8 cellular contexts compared by ENCODE assay signal in the genomic region with DNA sequence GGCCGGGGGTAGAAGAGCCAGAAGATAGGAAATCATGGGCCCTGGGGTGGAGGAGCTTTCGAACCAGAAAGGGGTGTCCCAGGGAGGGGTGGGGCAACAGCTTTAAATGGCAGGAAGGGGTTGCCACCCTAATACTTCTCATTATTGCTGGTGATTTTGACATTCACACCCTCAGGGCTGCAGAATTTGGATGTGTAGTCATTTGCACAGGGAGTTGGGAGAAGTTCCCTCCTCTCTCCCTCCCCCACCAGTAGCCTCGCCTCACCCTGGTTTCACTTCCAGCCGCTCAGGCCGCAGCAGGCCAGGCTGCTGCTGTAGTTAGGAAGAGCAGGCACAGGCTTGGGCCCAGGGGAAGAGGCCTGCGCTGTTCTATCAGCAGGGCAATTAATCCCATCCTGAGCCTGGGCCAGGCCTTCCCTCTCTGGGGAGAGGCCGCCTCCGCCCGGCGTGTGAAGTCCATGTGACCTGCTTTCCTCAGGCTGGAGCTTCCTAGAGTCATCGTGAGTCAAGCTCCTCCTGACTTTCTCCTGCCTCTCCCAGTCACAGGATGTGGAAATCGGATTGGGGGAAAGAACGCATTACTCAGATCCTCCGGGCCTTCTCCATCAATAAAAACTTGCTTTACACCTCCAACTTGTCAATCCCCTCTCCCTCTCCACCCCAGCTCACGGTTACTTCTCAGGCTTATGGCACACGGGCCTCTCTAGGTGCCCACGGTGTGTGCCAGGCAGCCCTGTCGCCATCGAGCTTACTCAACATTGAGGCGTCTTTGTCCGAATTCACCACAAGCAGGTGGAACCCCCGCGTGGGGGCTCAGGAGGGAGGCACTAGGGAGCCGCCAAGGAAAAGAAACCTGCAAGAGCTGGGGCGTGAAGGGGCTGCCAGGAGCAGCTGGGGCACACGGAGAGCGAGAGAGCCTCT. TPM values are rescaled to one million over a fixed set of nuclear protein-coding genes. Genes with fewer than 3 reads are reported as not detected.
DNase-seq lines count a peak whose midpoint lies in the region; ATAC-seq and TF ChIP-seq lines count a peak whose summit lies in the region.

No MANE protein-coding gene starts in this region.

- DNase-seq in H7 (peak; percentile 68), T1000 (lab: John Stamatoyannopoulos, UW) (peak; percentile 91), Right ventricle myocardium superior (peak; percentile 94), prostate gland (ENCODE audit: low spot score) (peak; percentile 53), activated gamma-delta T cell treated with Interleukin-2 at 50 U/mL for 16 hours (no peak), cerebellum (ENCODE audit: low spot score) (no peak), UCSD-AML1 (lab: John Stamatoyannopoulos, UW; ENCODE audit: unreplicated experiment) (no peak)

- H3K27me3 ChIP-seq in H7 (ENCODE audit: control insufficient read depth, insufficient read depth, low read length): no peaks in the 10 kb centered on the region
- no peaks in the 10 kb centered on the region for H3K27me3 ChIP-seq in prostate gland (replicated peaks; ENCODE audit: insufficient read depth)

- H3K36me3 ChIP-seq in H7 (replicated peaks; ENCODE audit: control insufficient read depth, insufficient read depth, low read length): no peaks in the 10 kb centered on the region
- H3K36me3 ChIP-seq in prostate gland: no peaks in the 10 kb centered on the region

- peak overlapping the region; percentile 28 to 57 for H3K27ac ChIP-seq in prostate gland

- H3K4me3 ChIP-seq in H7 (ENCODE audit: insufficient read depth, low read depth, low read length) (no peak overlapping the region), prostate gland (no peak overlapping the region)

- no peak for TF ChIP-seq CTCF in prostate gland (IDR thresholded peaks at IDR 0.05)

- 71% methylated on average over 27 of the region's 27 CpGs for WGBS in prostate gland

- peak; percentile 98 for ATAC-seq in Right ventricle myocardium superior (ENCODE audit: poor library complexity)
- ATAC-seq in HG02870 (IDR thresholded peaks at IDR 0.05; ENCODE audit: unreplicated experiment): no peak

- H3K9me3 ChIP-seq in prostate gland: no peaks in the 10 kb centered on the region

- no peaks in the 10 kb centered on the region for H3K4me1 ChIP-seq in prostate gland (replicated peaks)

- intact Hi-C loops in Right ventricle myocardium superior (cut with DNase I): no loop called here
- intact Hi-C loops in prostate gland (cut with DNase I): no loop called here

- no peak for TF ChIP-seq POLR2A in prostate gland (IDR thresholded peaks at IDR 0.05)

RNA-seq across cellular contexts. Expression of a gene that starts 7.8 kb away (rescaled TPM):
- 0.21 TPM in 1 of 2 replicates, not detected in the other for total RNA-seq in H7 (2014; rRNA removed; shearing (Covaris generic))
- total RNA-seq in Right ventricle myocardium superior: not detected
- total RNA-seq in prostate gland: 1 to 10 TPM in 1 of 2 donors, under 1 TPM in 1; 0.74 to 1.0 TPM
- total RNA-seq in cerebellum: not detected

Comparison
In these comparisons a context has a peak if more than half of its experiments do, and no peak if none do; other contexts are left out.
1. DNase-seq: peak in H7 (single experiment), T1000 (single experiment), Right ventricle myocardium superior (single experiment) and prostate gland (single experiment); none in activated gamma-delta T cell treated with Interleukin-2 at 50 U/mL for 16 hours (single experiment), cerebellum (single experiment) and UCSD-AML1 (single experiment).